Comparison of ENCODE assay signal across 23 cellular contexts in genomic region chr10:132167041-132167674, GRCh38. TPM values are rescaled to one million over a fixed set of nuclear protein-coding genes. Genes with fewer than 3 reads are reported as not detected.
DNase-seq lines count a peak whose midpoint lies in the region; ATAC-seq and TF ChIP-seq lines count a peak whose summit lies in the region.
"Had no signal": no experiment of that assay in that cellular context is flagged by ENCODE, and none has a peak within 500 bp of the region (broad histone marks: within the 10 kb centered on the region; RNA-seq: fewer than 3 reads in every experiment).

No MANE protein-coding gene starts in this region.

- H3K27ac ChIP-seq in lower lobe of right lung, result no peak overlapping the region
- H3K27ac ChIP-seq: 22Rv1, SK-N-MC had no signal

- H3K27ac Mint-ChIP-seq in T-helper 1 cell treated with Interleukin-12 subunit alpha and Interleukin-12 subunit beta and Interleukin-4 antibody, amounts not matched to agents 30 μg/mL and 1 μg/mL, for 36 hours, result peak overlapping the region; percentile 8
- peak overlapping the region in 1 of 2 donors; percentile 26 for H3K27ac Mint-ChIP-seq in natural killer cell treated with Interleukin-12 subunit alpha and Interleukin-12 subunit beta and Interleukin-15 and Interleukin-18, amount 100 ng/mL, for 72 hours
- no peak overlapping the region for H3K27ac Mint-ChIP-seq in natural killer cell
- H3K27ac Mint-ChIP-seq: B cell had no signal

- no peaks in the 10 kb centered on the region for H3K36me3 Mint-ChIP-seq in T-helper 1 cell treated with Interleukin-12 subunit alpha and Interleukin-12 subunit beta and Interleukin-4 antibody, amounts not matched to agents 30 μg/mL and 1 μg/mL, for 36 hours (ENCODE audit: low read depth)
- peaks cover under 1% of the 10 kb centered on the region for H3K36me3 Mint-ChIP-seq in natural killer cell treated with Interleukin-12 subunit alpha and Interleukin-12 subunit beta and Interleukin-15 and Interleukin-18, amount 100 ng/mL, for 72 hours
- H3K36me3 Mint-ChIP-seq in natural killer cell, result no peaks in the 10 kb centered on the region
- H3K36me3 Mint-ChIP-seq: CD8-positive, alpha-beta memory T cell had no signal

- no peaks in the 10 kb centered on the region for H3K9me3 ChIP-seq in lower lobe of right lung

- H3K4me3 ChIP-seq in lower lobe of right lung, result no peak overlapping the region
- H3K4me3 ChIP-seq: K562, SK-N-MC had no signal

- peaks cover 4% of the 10 kb centered on the region for H3K27me3 Mint-ChIP-seq in T-helper 1 cell treated with Interleukin-12 subunit alpha and Interleukin-12 subunit beta and Interleukin-4 antibody, amounts not matched to agents 30 μg/mL and 1 μg/mL, for 36 hours (ENCODE audit: low read depth)
- H3K27me3 Mint-ChIP-seq in natural killer cell treated with Interleukin-12 subunit alpha and Interleukin-12 subunit beta and Interleukin-15 and Interleukin-18, amount 100 ng/mL, for 72 hours, result peaks cover 0 to under 1% of the 10 kb centered on the region in 2 donors
- peaks cover 0 to 8% of the 10 kb centered on the region in 2 donors for H3K27me3 Mint-ChIP-seq in natural killer cell (ENCODE audit: low read depth in 2 of 2)

- H3K4me3 Mint-ChIP-seq in T-helper 1 cell treated with Interleukin-12 subunit alpha and Interleukin-12 subunit beta and Interleukin-4 antibody, amounts not matched to agents 30 μg/mL and 1 μg/mL, for 36 hours, result no peak overlapping the region
- peak overlapping the region; percentile 51 for H3K4me3 Mint-ChIP-seq in natural killer cell treated with Interleukin-12 subunit alpha and Interleukin-12 subunit beta and Interleukin-15 and Interleukin-18, amount 100 ng/mL, for 72 hours
- no peak overlapping the region for H3K4me3 Mint-ChIP-seq in natural killer cell
- H3K4me3 Mint-ChIP-seq: B cell; CD8-positive, alpha-beta memory T cell had no signal

- H3K9me3 Mint-ChIP-seq in T-helper 1 cell treated with Interleukin-12 subunit alpha and Interleukin-12 subunit beta and Interleukin-4 antibody, amounts not matched to agents 30 μg/mL and 1 μg/mL, for 36 hours, result no peaks in the 10 kb centered on the region
- no peaks in the 10 kb centered on the region for H3K9me3 Mint-ChIP-seq in natural killer cell treated with Interleukin-12 subunit alpha and Interleukin-12 subunit beta and Interleukin-15 and Interleukin-18, amount 100 ng/mL, for 72 hours
- no peaks in the 10 kb centered on the region for H3K9me3 Mint-ChIP-seq in natural killer cell

- no peaks in the 10 kb centered on the region for H3K36me3 ChIP-seq in lower lobe of right lung

- no peak for ATAC-seq in natural killer cell treated with Interleukin-12 subunit alpha and Interleukin-12 subunit beta and Interleukin-15 and Interleukin-18, amount 100 ng/mL, for 72 hours
- no peak for ATAC-seq in natural killer cell
- ATAC-seq in lower lobe of right lung, result no peak
- ATAC-seq in HG03159 (IDR thresholded peaks at IDR 0.05; ENCODE audit: unreplicated experiment), result no peak
- ATAC-seq: HCT116, K562 had no signal

- intact Hi-C loops in natural killer cell (cut with micrococcal nuclease) (loop anchor here (10.0 kb wide), 1 partner anchor 288 kb away; no protein-coding TSS in a partner anchor), lower lobe of right lung (cut with DNase I) (no loop called here)

- H3K27me3 ChIP-seq in lower lobe of right lung (ENCODE audit: low read depth), result peaks cover 18% of the 10 kb centered on the region

- DNase-seq in T-helper 1 cell, result no peak
- no peak for DNase-seq in natural killer cell treated with Interleukin-12 subunit alpha and Interleukin-12 subunit beta and Interleukin-15 and Interleukin-18, amount 100 ng/mL, for 72 hours (ENCODE audit: low spot score)
- no peak for DNase-seq in natural killer cell
- DNase-seq in lower lobe of right lung, result peak; percentile 32
- no peak for DNase-seq in stimulated activated CD4-positive, alpha-beta T cell treated with anti-CD3 and anti-CD28 coated beads, Interleukin-12 subunit alpha, Interleukin-12 subunit beta, amount 100 ng/mL, for 4 hours
- no peak for DNase-seq in COR-L47 (lab: John Stamatoyannopoulos, UW)
- DNase-seq: CD8-positive, alpha-beta memory T cell; DMS79; GOT3; NCI-H1105; NCI-H2081; NCI-H2171 treated with DMSO at 0.1 percent for 48 hours; NCI-H446 treated with DMSO at 0.1 percent for 48 hours; NCI-H69; OCI-M1; SHP77 had no signal

- H3K4me1 Mint-ChIP-seq in T-helper 1 cell treated with Interleukin-12 subunit alpha and Interleukin-12 subunit beta and Interleukin-4 antibody, amounts not matched to agents 30 μg/mL and 1 μg/mL, for 36 hours (ENCODE audit: low read depth), result peaks cover 19% of the 10 kb centered on the region
- peaks cover 10 to 12% of the 10 kb centered on the region in 2 donors for H3K4me1 Mint-ChIP-seq in natural killer cell treated with Interleukin-12 subunit alpha and Interleukin-12 subunit beta and Interleukin-15 and Interleukin-18, amount 100 ng/mL, for 72 hours (ENCODE audit: low read depth in 2 of 2)
- peaks cover 4 to 9% of the 10 kb centered on the region in 2 donors for H3K4me1 Mint-ChIP-seq in natural killer cell

- H3K4me1 ChIP-seq in lower lobe of right lung, result no peaks in the 10 kb centered on the region

- TF ChIP-seq CTCF in natural killer cell (IDR thresholded peaks at IDR 0.05), result no peak
- no peak for TF ChIP-seq CTCF in lower lobe of right lung (IDR thresholded peaks at IDR 0.05)

RNA-seq across cellular contexts. Expression of gene DPYSL4, which starts 19.6 kb away (rescaled TPM):
- 10 to 100 TPM in 1 of 2 donors, 1 to 10 TPM in 1; 6.5 to 19.2 TPM for total RNA-seq in natural killer cell treated with Interleukin-12 subunit alpha and Interleukin-12 subunit beta and Interleukin-15 and Interleukin-18, amount 100 ng/mL, for 72 hours
- total RNA-seq in natural killer cell (1 to 10 TPM in 2 of 3 donors, under 1 TPM in 1; 0.40 to 1.3 (median 1.0) TPM), lower lobe of right lung (2.1 TPM)
- total RNA-seq: K562 had no signal
